8 cellular contexts compared by ENCODE assay signal in the genomic region with DNA sequence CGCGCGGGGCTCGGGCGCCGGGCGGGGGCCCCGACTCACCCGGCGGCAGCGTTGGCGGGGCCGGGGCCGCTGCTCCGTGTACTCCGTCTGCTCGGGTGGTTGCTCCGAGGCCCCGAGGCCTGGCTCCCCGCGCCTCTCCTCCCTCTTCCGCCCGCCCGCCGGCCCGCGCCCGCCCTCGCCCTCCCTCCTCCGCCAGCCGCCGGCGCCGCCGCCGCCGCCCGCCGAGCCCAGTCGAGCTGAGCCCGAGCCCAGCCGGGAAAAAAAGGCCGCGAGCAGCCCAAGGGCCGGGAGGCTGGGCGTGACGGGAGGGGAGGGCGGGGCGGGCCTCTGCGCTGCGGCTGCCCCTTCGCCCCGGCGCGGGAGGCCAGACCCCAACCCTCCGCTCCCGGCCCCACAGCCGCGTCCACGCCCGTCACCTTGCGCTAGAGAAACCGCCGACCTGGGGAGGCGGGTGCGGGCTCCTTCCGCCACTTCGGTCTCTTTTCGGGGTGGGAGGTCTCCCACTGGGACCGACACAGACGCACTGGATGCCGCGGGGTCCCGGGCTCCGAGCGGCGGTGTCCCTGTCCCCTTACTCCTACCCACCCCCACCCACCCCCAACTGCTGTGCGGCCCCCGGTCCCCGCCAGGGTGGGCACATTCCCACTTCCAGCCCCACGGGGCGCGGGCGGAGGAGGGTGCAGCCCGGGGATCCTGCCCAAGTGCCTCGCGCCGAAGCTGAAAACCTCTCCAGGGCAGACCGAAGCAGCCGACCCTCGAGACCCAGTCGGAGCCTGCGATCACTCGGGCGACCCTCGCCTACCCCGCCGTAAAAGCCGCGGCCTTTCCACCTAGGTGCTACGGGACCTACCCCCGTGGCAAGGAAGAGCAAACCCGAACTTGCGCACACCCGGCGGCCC. TPM values are rescaled to one million over a fixed set of nuclear protein-coding genes. Genes with fewer than 3 reads are reported as not detected.
DNase-seq lines count a peak whose midpoint lies in the region; ATAC-seq, FAIRE-seq and TF ChIP-seq lines count a peak whose summit lies in the region.

A gene with protein sequence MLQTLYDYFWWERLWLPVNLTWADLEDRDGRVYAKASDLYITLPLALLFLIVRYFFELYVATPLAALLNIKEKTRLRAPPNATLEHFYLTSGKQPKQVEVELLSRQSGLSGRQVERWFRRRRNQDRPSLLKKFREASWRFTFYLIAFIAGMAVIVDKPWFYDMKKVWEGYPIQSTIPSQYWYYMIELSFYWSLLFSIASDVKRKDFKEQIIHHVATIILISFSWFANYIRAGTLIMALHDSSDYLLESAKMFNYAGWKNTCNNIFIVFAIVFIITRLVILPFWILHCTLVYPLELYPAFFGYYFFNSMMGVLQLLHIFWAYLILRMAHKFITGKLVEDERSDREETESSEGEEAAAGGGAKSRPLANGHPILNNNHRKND (minus strand): TSS at position 256 of the 899 bp plus-strand sequence. CDS start 5,745 bp downstream, outside the sequence.

- peak within 1 kb of the TSS; percentile 82 to 95 (median 87) for H3K4me3 Mint-ChIP-seq in IgD-negative memory B cell

- peak within 1 kb of the TSS; percentile 97 for H3K27ac ChIP-seq in neutrophil

- peak; percentile 40 for ATAC-seq in GM21360 (IDR thresholded peaks at IDR 0.05; ENCODE audit: unreplicated experiment)

- H3K27ac Mint-ChIP-seq in IgD-negative memory B cell: peak within 1 kb of the TSS; percentile 71 to 94 (median 92)

- no peaks in the 10 kb centered on the region for H3K9me3 Mint-ChIP-seq in IgD-negative memory B cell

- DNase-seq in COLO668 (lab: John Stamatoyannopoulos, UW; ENCODE audit: unreplicated experiment): peak; percentile 90
- DNase-seq in SHP77 treated with DMSO at 0.1 percent for 48 hours (lab: John Stamatoyannopoulos, UW): peak; percentile 39
- peak; percentile 72 for DNase-seq in activated naive CD4-positive, alpha-beta T cell treated with Interleukin-2 at 50 U/mL for 16 hours
- peak; percentile 80 to 86 for DNase-seq in frontal cortex (ENCODE audit: low spot score in 2 of 2)
- peak; percentile 60 for DNase-seq in superior temporal gyrus (ENCODE audit: extremely low spot score)

- peak within 1 kb of the TSS; percentile 79 to 90 for H3K4me3 ChIP-seq in neutrophil (ENCODE audit: low read depth in 1 of 2, low read length in 1 of 2)

- no peak for FAIRE-seq in frontal cortex (lab: Jason Lieb, UNC)

- TF ChIP-seq CTCF in neutrophil (IDR thresholded peaks at IDR 0.05): no peak

- H3K27me3 ChIP-seq in neutrophil: no peaks in the 10 kb centered on the region

- no peaks in the 10 kb centered on the region for H3K27me3 Mint-ChIP-seq in IgD-negative memory B cell

- H3K9me3 ChIP-seq in neutrophil: no peaks in the 10 kb centered on the region

- H3K4me1 ChIP-seq in neutrophil (ENCODE audit: control insufficient read depth in 1 of 2, insufficient read depth in 1 of 2, low read depth in 1 of 2, low read length in 1 of 2): peaks cover 80 to 88% of the 10 kb centered on the region in 2 experiments

- no peaks in the 10 kb centered on the region for H3K36me3 ChIP-seq in neutrophil

- H3K4me1 Mint-ChIP-seq in IgD-negative memory B cell: peaks cover 38 to 50% (median 41%) of the 10 kb centered on the region in 3 donors

- H3K36me3 Mint-ChIP-seq in IgD-negative memory B cell: no peaks in the 10 kb centered on the region

RNA-seq across cellular contexts. Expression of the gene that starts here (rescaled TPM):
- polyA plus RNA-seq in IgD-negative memory B cell: 110 TPM
- 30.2 TPM for total RNA-seq in frontal cortex

Comparison
In these comparisons a context has a peak if more than half of its experiments do, and no peak if none do; other contexts are left out.
1. Peak in every context shown above with its lines: DNase-seq, ATAC-seq, H3K4me3 ChIP-seq and H3K27ac ChIP-seq.
2. DNase-seq: peak in every context shown above with its lines; median percentile 90 in COLO668; 83 in frontal cortex; 72 in activated naive CD4-positive, alpha-beta T cell treated with Interleukin-2 at 50 U/mL for 16 hours; 60 in superior temporal gyrus; 39 in SHP77 treated with DMSO at 0.1 percent for 48 hours.